13 cellular contexts compared by ENCODE assay signal in genomic region chr2:203730076-203730729, GRCh38. TPM values are rescaled to one million over a fixed set of nuclear protein-coding genes. Genes with fewer than 3 reads are reported as not detected.
DNase-seq lines count a peak whose midpoint lies in the region; ATAC-seq lines count a peak whose summit lies in the region.
"Had no signal": no experiment of that assay in that cellular context is flagged by ENCODE, and none has a peak within 500 bp of the region (broad histone marks: within the 10 kb centered on the region; RNA-seq: fewer than 3 reads in every experiment).

No MANE protein-coding gene starts in this region.

- H3K4me3 Mint-ChIP-seq in activated CD4-positive, alpha-beta T cell treated with anti-CD3 and anti-CD28 coated beads, Interleukin-2, amount 10 ng/mL, durations not matched to agents 7 days and 5 days: peak overlapping the region; percentile 43
- peak overlapping the region; percentile 1 for H3K4me3 Mint-ChIP-seq in activated T-helper 2 cell treated with anti-CD3 and anti-CD28 coated beads, Interferon-gamma antibody, Interleukin-2, Interleukin-4, amounts not matched to agents 10 μg/mL and 5 μg/mL and 100 μg/mL, durations not matched to agents 14 hours and 24 hours and 36 hours (ENCODE audit: low read depth)
- peak overlapping the region; percentile 28 for H3K4me3 Mint-ChIP-seq in stimulated activated effector memory CD8-positive, alpha-beta T cell treated with anti-CD3 and anti-CD28 coated beads, Interleukin-12 subunit alpha, Interleukin-12 subunit beta, amount 100 ng/mL, for 72 hours

- H3K36me3 Mint-ChIP-seq in activated CD4-positive, alpha-beta T cell treated with anti-CD3 and anti-CD28 coated beads, Interleukin-2, amount 10 ng/mL, durations not matched to agents 7 days and 5 days (ENCODE audit: low read depth): peaks cover 95% of the 10 kb centered on the region
- peaks cover 82% of the 10 kb centered on the region for H3K36me3 Mint-ChIP-seq in activated T-helper 2 cell treated with anti-CD3 and anti-CD28 coated beads, Interferon-gamma antibody, Interleukin-2, Interleukin-4, amounts not matched to agents 10 μg/mL and 5 μg/mL and 100 μg/mL, durations not matched to agents 14 hours and 24 hours and 36 hours (ENCODE audit: low read depth)
- peaks cover 98% of the 10 kb centered on the region for H3K36me3 Mint-ChIP-seq in stimulated activated effector memory CD8-positive, alpha-beta T cell treated with anti-CD3 and anti-CD28 coated beads, Interleukin-12 subunit alpha, Interleukin-12 subunit beta, amount 100 ng/mL, for 72 hours

- CTCF ChIA-PET in activated CD4-positive, alpha-beta T cell treated with anti-CD3 and anti-CD28 coated beads, Interleukin-2, amount 10 ng/mL, durations not matched to agents 7 days and 5 days (lab: Charles Lee): interaction anchor here (0.6 to 5.1 kb wide), 8 partner anchors 10 to 83 kb away, joined by 3 to 52 read pairs (median 4); partner anchors contain the start of gene CD28

- intact Hi-C loops in activated T-helper 2 cell treated with anti-CD3 and anti-CD28 coated beads, Interferon-gamma antibody, Interleukin-2, Interleukin-4, amounts not matched to agents 10 μg/mL and 5 μg/mL and 100 μg/mL, durations not matched to agents 14 hours and 24 hours and 36 hours (cut with micrococcal nuclease): loop anchor here (1.0 to 10.0 kb wide), 11 partner anchors 11 to 375 kb away; partner anchors contain the start of gene ICOS

- peak overlapping the region; percentile 86 for H3K27ac Mint-ChIP-seq in activated CD4-positive, alpha-beta T cell treated with anti-CD3 and anti-CD28 coated beads, Interleukin-2, amount 10 ng/mL, durations not matched to agents 7 days and 5 days
- peak overlapping the region; percentile 83 for H3K27ac Mint-ChIP-seq in activated T-helper 2 cell treated with anti-CD3 and anti-CD28 coated beads, Interferon-gamma antibody, Interleukin-2, Interleukin-4, amounts not matched to agents 10 μg/mL and 5 μg/mL and 100 μg/mL, durations not matched to agents 14 hours and 24 hours and 36 hours
- peak overlapping the region; percentile 87 for H3K27ac Mint-ChIP-seq in stimulated activated effector memory CD8-positive, alpha-beta T cell treated with anti-CD3 and anti-CD28 coated beads, Interleukin-12 subunit alpha, Interleukin-12 subunit beta, amount 100 ng/mL, for 72 hours

- peak; percentile 81 for ATAC-seq in HG02852 (IDR thresholded peaks at IDR 0.05; ENCODE audit: unreplicated experiment)
- peak; percentile 86 for ATAC-seq in stimulated activated effector memory CD8-positive, alpha-beta T cell treated with anti-CD3 and anti-CD28 coated beads, Interleukin-12 subunit alpha, Interleukin-12 subunit beta, amount 100 ng/mL, for 72 hours
- ATAC-seq: PC-3 had no signal

- H3K27me3 Mint-ChIP-seq in activated CD4-positive, alpha-beta T cell treated with anti-CD3 and anti-CD28 coated beads, Interleukin-2, amount 10 ng/mL, durations not matched to agents 7 days and 5 days: no peaks in the 10 kb centered on the region
- no peaks in the 10 kb centered on the region for H3K27me3 Mint-ChIP-seq in activated T-helper 2 cell treated with anti-CD3 and anti-CD28 coated beads, Interferon-gamma antibody, Interleukin-2, Interleukin-4, amounts not matched to agents 10 μg/mL and 5 μg/mL and 100 μg/mL, durations not matched to agents 14 hours and 24 hours and 36 hours (ENCODE audit: low read depth)

- peaks cover 91% of the 10 kb centered on the region for H3K4me1 Mint-ChIP-seq in activated CD4-positive, alpha-beta T cell treated with anti-CD3 and anti-CD28 coated beads, Interleukin-2, amount 10 ng/mL, durations not matched to agents 7 days and 5 days
- H3K4me1 Mint-ChIP-seq in activated T-helper 2 cell treated with anti-CD3 and anti-CD28 coated beads, Interferon-gamma antibody, Interleukin-2, Interleukin-4, amounts not matched to agents 10 μg/mL and 5 μg/mL and 100 μg/mL, durations not matched to agents 14 hours and 24 hours and 36 hours (ENCODE audit: low read depth): peaks cover 75% of the 10 kb centered on the region
- H3K4me1 Mint-ChIP-seq in stimulated activated effector memory CD8-positive, alpha-beta T cell treated with anti-CD3 and anti-CD28 coated beads, Interleukin-12 subunit alpha, Interleukin-12 subunit beta, amount 100 ng/mL, for 72 hours: peaks cover 63% of the 10 kb centered on the region

- peaks cover 16% of the 10 kb centered on the region for H3K9me3 Mint-ChIP-seq in activated CD4-positive, alpha-beta T cell treated with anti-CD3 and anti-CD28 coated beads, Interleukin-2, amount 10 ng/mL, durations not matched to agents 7 days and 5 days
- H3K9me3 Mint-ChIP-seq in activated T-helper 2 cell treated with anti-CD3 and anti-CD28 coated beads, Interferon-gamma antibody, Interleukin-2, Interleukin-4, amounts not matched to agents 10 μg/mL and 5 μg/mL and 100 μg/mL, durations not matched to agents 14 hours and 24 hours and 36 hours: no peaks in the 10 kb centered on the region
- H3K9me3 Mint-ChIP-seq in stimulated activated effector memory CD8-positive, alpha-beta T cell treated with anti-CD3 and anti-CD28 coated beads, Interleukin-12 subunit alpha, Interleukin-12 subunit beta, amount 100 ng/mL, for 72 hours: no peaks in the 10 kb centered on the region

- no peak for DNase-seq in activated CD4-positive, alpha-beta T cell treated with anti-CD3 and anti-CD28 coated beads, Interleukin-2, amount 10 ng/mL, durations not matched to agents 7 days and 5 days
- no peak for DNase-seq in activated CD4-positive, alpha-beta T cell treated with anti-CD3 and anti-CD28 coated beads, Interleukin-2, amount 50 U/mL, for 4 hours
- no peak for DNase-seq in activated T-helper 2 cell treated with anti-CD3 and anti-CD28 coated beads, Interferon-gamma antibody, Interleukin-2, Interleukin-4, amounts not matched to agents 10 μg/mL and 5 μg/mL and 100 μg/mL, durations not matched to agents 14 hours and 24 hours and 36 hours (ENCODE audit: low spot score)
- peak in 1 of 2 donors; percentile 49 for DNase-seq in stimulated activated effector memory CD8-positive, alpha-beta T cell treated with anti-CD3 and anti-CD28 coated beads, Interleukin-12 subunit alpha, Interleukin-12 subunit beta, amount 100 ng/mL, for 72 hours (ENCODE audit: low spot score in 2 of 2)
- DNase-seq in mesenteric fat pad (ENCODE audit: low spot score) (no peak), GDM1 (lab: John Stamatoyannopoulos, UW) (no peak)
- no peak for DNase-seq in stimulated activated CD4-positive, alpha-beta T cell treated with anti-CD3 and anti-CD28 coated beads, Interleukin-12 subunit alpha, Interleukin-12 subunit beta, amount 100 ng/mL, for 4 hours
- DNase-seq: anterior cingulate cortex, erythroblast, kidney, PC-3, transverse colon had no signal

- POLR2A ChIA-PET in activated CD4-positive, alpha-beta T cell treated with anti-CD3 and anti-CD28 coated beads, Interleukin-2, amount 10 ng/mL, durations not matched to agents 7 days and 5 days (lab: Charles Lee): interaction anchor here (1.0 to 1.7 kb wide), 4 partner anchors 10 to 23 kb away, joined by 4 to 14 read pairs (median 6); no protein-coding TSS in a partner anchor

RNA-seq across cellular contexts. Expression of gene CD28, which starts 23.8 kb away (rescaled TPM):
- 100 to 1,000 TPM; 151 to 163 TPM for total RNA-seq in activated CD4-positive, alpha-beta T cell treated with anti-CD3 and anti-CD28 coated beads, Interleukin-2, amount 10 ng/mL, durations not matched to agents 7 days and 5 days
- 53.6 and 59.3 TPM in 2 replicates for total RNA-seq in activated T-helper 2 cell treated with anti-CD3 and anti-CD28 coated beads, Interferon-gamma antibody, Interleukin-2, Interleukin-4, amounts not matched to agents 10 μg/mL and 5 μg/mL and 100 μg/mL, durations not matched to agents 14 hours and 24 hours and 36 hours
- 15.7 TPM for total RNA-seq in mesenteric fat pad
- total RNA-seq: PC-3 had no signal
